Comparison of ENCODE assay signal across 13 cellular contexts in genomic region chr6:68238097-68238597, GRCh38.
A peak's percentile ranks its signal among the peaks of the same experiment; 100 is the strongest.
DNase-seq lines count a peak whose midpoint lies in the region; ATAC-seq, FAIRE-seq and TF ChIP-seq lines count a peak whose summit lies in the region.
"Had no signal": no experiment of that assay in that cellular context is flagged by ENCODE, and none has a peak within 500 bp of the region (broad histone marks: within the 10 kb centered on the region; RNA-seq: fewer than 3 reads in every experiment).

No MANE protein-coding gene starts in this region.

- H3K9me3 ChIP-seq in adipocyte (ENCODE audit: control insufficient read depth, low read length) (no peaks in the 10 kb centered on the region), upper lobe of right lung (no peaks in the 10 kb centered on the region), SJCRH30 (replicated peaks) (no peaks in the 10 kb centered on the region)

- ATAC-seq in stimulated activated naive CD8-positive, alpha-beta T cell treated with anti-CD3 and anti-CD28 coated beads, Interleukin-15, Interleukin-2, amounts not matched to agents 100 U/mL and 50 U/mL, for 24 hours: peak; percentile 36
- no peak for ATAC-seq in stimulated activated naive CD8-positive, alpha-beta T cell treated with anti-CD3 and anti-CD28 coated beads, Interleukin-15, amount 100 ng/mL, for 72 hours
- ATAC-seq in HG03354 (IDR thresholded peaks at IDR 0.05; ENCODE audit: poor library complexity, severe bottlenecking, unreplicated experiment) (peak; percentile 75), upper lobe of right lung (peak; percentile 33)
- ATAC-seq: activated T-cell treated with anti-CD3 and anti-CD28 coated beads, Interleukin-2, amount 50 U/mL, for 72 hours had no signal

- DNase-seq in stimulated activated naive CD8-positive, alpha-beta T cell treated with anti-CD3 and anti-CD28 coated beads, Interleukin-15, Interleukin-2, amounts not matched to agents 100 U/mL and 50 U/mL, for 24 hours: no peak
- no peak for DNase-seq in stimulated activated naive CD8-positive, alpha-beta T cell treated with anti-CD3 and anti-CD28 coated beads, Interleukin-15, amount 100 ng/mL, for 72 hours
- peak; percentile 46 for DNase-seq in adipocyte (ENCODE audit: low read depth)
- no peak for DNase-seq in upper lobe of right lung
- no peak for DNase-seq in activated gamma-delta T cell treated with Interleukin-2 at 50 U/mL for 16 hours
- no peak for DNase-seq in SJCRH30
- DNase-seq in HTR-8/SVneo (ENCODE audit: insufficient read length, low spot score): no peak
- DNase-seq: activated T-cell treated with anti-CD3 and anti-CD28 coated beads, Interleukin-2, amount 50 U/mL, for 72 hours; GDM1; NCI-H69 had no signal

- H3K4me3 ChIP-seq in adipocyte (ENCODE audit: low read length) (no peak overlapping the region), upper lobe of right lung (no peak overlapping the region), SJCRH30 (no peak overlapping the region)

- no peaks in the 10 kb centered on the region for H3K4me1 Mint-ChIP-seq in stimulated activated naive CD8-positive, alpha-beta T cell treated with anti-CD3 and anti-CD28 coated beads, Interleukin-15, amount 100 ng/mL, for 72 hours

- no peak for TF ChIP-seq CTCF in upper lobe of right lung (IDR thresholded peaks at IDR 0.05)

- H3K9me3 Mint-ChIP-seq in stimulated activated naive CD8-positive, alpha-beta T cell treated with anti-CD3 and anti-CD28 coated beads, Interleukin-15, amount 100 ng/mL, for 72 hours: peaks cover 0 to 5% of the 10 kb centered on the region in 2 donors
- H3K9me3 Mint-ChIP-seq: dendritic cell treated with granulocyte-macrophage colony-stimulating factor and Interleukin-4, amounts not matched to agents 40 ng/mL and 50 ng/mL, for 4 days; stimulated activated naive CD8-positive, alpha-beta T cell treated with anti-CD3 and anti-CD28 coated beads, Interleukin-15, Interleukin-2, amounts not matched to agents 100 ng/mL and 50 ng/mL, for 24 hours had no signal

- no peak overlapping the region for H3K27ac Mint-ChIP-seq in stimulated activated naive CD8-positive, alpha-beta T cell treated with anti-CD3 and anti-CD28 coated beads, Interleukin-15, amount 100 ng/mL, for 72 hours
- H3K27ac Mint-ChIP-seq: activated T-cell treated with anti-CD3 and anti-CD28 coated beads, Interleukin-2, amount 50 U/mL, for 72 hours; dendritic cell treated with granulocyte-macrophage colony-stimulating factor and Interleukin-4, amounts not matched to agents 40 ng/mL and 50 ng/mL, for 4 days; stimulated activated naive CD8-positive, alpha-beta T cell treated with anti-CD3 and anti-CD28 coated beads, Interleukin-15, Interleukin-2, amounts not matched to agents 100 ng/mL and 50 ng/mL, for 24 hours had no signal

- H3K9ac ChIP-seq in adipocyte (ENCODE audit: low read length): no peak overlapping the region

- H3K27me3 ChIP-seq in adipocyte (replicated peaks; ENCODE audit: control insufficient read depth, insufficient read depth, low read length): no peaks in the 10 kb centered on the region
- H3K27me3 ChIP-seq in upper lobe of right lung: no peaks in the 10 kb centered on the region
- H3K27me3 ChIP-seq in SJCRH30: no peaks in the 10 kb centered on the region

- no peaks in the 10 kb centered on the region for H3K27me3 Mint-ChIP-seq in stimulated activated naive CD8-positive, alpha-beta T cell treated with anti-CD3 and anti-CD28 coated beads, Interleukin-15, amount 100 ng/mL, for 72 hours
- H3K27me3 Mint-ChIP-seq: dendritic cell treated with granulocyte-macrophage colony-stimulating factor and Interleukin-4, amounts not matched to agents 40 ng/mL and 50 ng/mL, for 4 days; stimulated activated naive CD8-positive, alpha-beta T cell treated with anti-CD3 and anti-CD28 coated beads, Interleukin-15, Interleukin-2, amounts not matched to agents 100 ng/mL and 50 ng/mL, for 24 hours had no signal

- H3K4me1 ChIP-seq in adipocyte (ENCODE audit: control insufficient read depth, insufficient read depth, low read length) (no peaks in the 10 kb centered on the region), upper lobe of right lung (no peaks in the 10 kb centered on the region), SJCRH30 (no peaks in the 10 kb centered on the region)

- no peak overlapping the region for H3K4me3 Mint-ChIP-seq in stimulated activated naive CD8-positive, alpha-beta T cell treated with anti-CD3 and anti-CD28 coated beads, Interleukin-15, amount 100 ng/mL, for 72 hours
- H3K4me3 Mint-ChIP-seq: activated T-cell treated with anti-CD3 and anti-CD28 coated beads, Interleukin-2, amount 50 U/mL, for 72 hours; dendritic cell treated with granulocyte-macrophage colony-stimulating factor and Interleukin-4, amounts not matched to agents 40 ng/mL and 50 ng/mL, for 4 days; stimulated activated naive CD8-positive, alpha-beta T cell treated with anti-CD3 and anti-CD28 coated beads, Interleukin-15, Interleukin-2, amounts not matched to agents 100 ng/mL and 50 ng/mL, for 24 hours had no signal

- intact Hi-C loops in upper lobe of right lung (cut with DNase I): no loop called here

- no peak for FAIRE-seq in HTR-8/SVneo (lab: Jason Lieb, UNC)

- H3K27ac ChIP-seq in upper lobe of right lung: no peak overlapping the region
- no peak overlapping the region for H3K27ac ChIP-seq in SJCRH30

- H3K36me3 ChIP-seq in adipocyte (ENCODE audit: control insufficient read depth, insufficient read depth, low read length, severe bottlenecking): no peaks in the 10 kb centered on the region
- H3K36me3 ChIP-seq in upper lobe of right lung: no peaks in the 10 kb centered on the region
- H3K36me3 ChIP-seq in SJCRH30: no peaks in the 10 kb centered on the region
